In genomic region chr2:205364261-205364660, GRCh38 we compare ENCODE assay signal across 1 cellular context.
TF ChIP-seq lines count a peak whose summit lies in the region.

No MANE protein-coding gene starts in this region.

TF ChIP-seq in GM12878, 131 proteins besides CTCF, POLR2A, EP300 and RAD21 (continued from another document):
- TF ChIP-seq TCF3 (IDR thresholded peaks at IDR 0.05; ENCODE audit: borderline replicate concordance, insufficient read depth, low read depth, low read length) (no peak), E2F4 (IDR thresholded peaks at IDR 0.05; ENCODE audit: low read depth, low read length) (no peak), MLLT1 (IDR thresholded peaks at IDR 0.05) (no peak)
